ENCODE assay signal across 1 cellular context in genomic region chr3:189687475-189687874, GRCh38.
TF ChIP-seq lines count a peak whose summit lies in the region.

No MANE protein-coding gene starts in this region.

TF ChIP-seq in Ishikawa, 13 proteins besides CTCF, POLR2A, EP300 and RAD21 (continued from another document):
- TF ChIP-seq ZBTB7A (IDR thresholded peaks at IDR 0.05; ENCODE audit: low read depth): no peak
- TF ChIP-seq NFIC (IDR thresholded peaks at IDR 0.05): no peak
- TF ChIP-seq TAF1 (IDR thresholded peaks at IDR 0.05; ENCODE audit: low read depth): no peak
- no peak for TF ChIP-seq TEAD4 (IDR thresholded peaks at IDR 0.05)
